23 cellular contexts compared by ENCODE assay signal in the genomic region with DNA sequence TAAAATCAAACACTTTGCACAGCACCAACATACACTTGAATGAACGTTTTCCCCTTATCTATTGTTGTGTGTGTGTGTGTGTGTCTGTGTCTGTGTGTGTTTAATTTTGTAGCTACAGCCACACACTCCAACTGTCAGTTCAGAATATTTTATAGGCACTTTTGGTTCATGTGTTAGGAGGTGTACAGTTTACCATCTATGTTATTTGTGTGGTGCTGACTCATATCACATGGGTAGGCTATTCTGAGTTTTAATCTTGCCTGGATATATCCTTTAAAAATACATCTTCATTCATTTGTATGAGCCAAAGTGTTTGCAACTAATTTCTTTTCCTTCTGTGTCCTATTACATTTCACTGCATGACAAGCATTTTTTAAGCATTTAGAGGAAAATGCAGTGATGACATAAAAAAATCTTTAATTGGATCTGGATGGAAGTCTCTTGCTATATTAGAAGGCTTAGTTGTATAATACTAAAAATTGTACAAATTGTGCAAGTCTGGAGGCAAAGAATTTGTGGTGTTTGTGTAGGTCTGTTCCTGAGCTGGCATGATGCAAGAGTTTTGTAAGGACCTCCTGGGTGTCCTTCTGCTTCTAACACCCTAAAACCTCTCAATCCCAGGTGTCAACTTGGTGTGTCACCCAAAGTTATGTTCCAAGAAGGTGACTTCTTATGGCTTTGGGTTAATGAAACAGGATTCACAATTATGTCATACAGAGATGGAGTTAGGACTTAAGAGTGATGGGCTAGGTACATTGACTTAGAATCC. TPM values are rescaled to one million over a fixed set of nuclear protein-coding genes. Genes with fewer than 3 reads are reported as not detected.
DNase-seq lines count a peak whose midpoint lies in the region; ATAC-seq, FAIRE-seq and TF ChIP-seq lines count a peak whose summit lies in the region.
"Had no signal": no experiment of that assay in that cellular context is flagged by ENCODE, and none has a peak within 500 bp of the region (broad histone marks: within the 10 kb centered on the region; RNA-seq: fewer than 3 reads in every experiment).

No MANE protein-coding gene starts in this region.

- H3K4me2 ChIP-seq in A549 = no peak overlapping the region

- no peaks in the 10 kb centered on the region for H3K9me3 ChIP-seq in A549
- H3K9me3 ChIP-seq: testis had no signal

- CTCF ChIA-PET in A549 (lab: Yijun Ruan, JAX) = interaction anchor here (0.8 kb wide), 1 partner anchor 7 kb away, joined by 3 read pairs; no protein-coding TSS in a partner anchor
- CTCF ChIA-PET in activated naive CD4-positive, alpha-beta T cell treated with anti-CD3 and anti-CD28 coated beads for 36 hours (lab: Charles Lee) = interaction anchor here (0.8 kb wide), 1 partner anchor 65 kb away, joined by 3 read pairs; no protein-coding TSS in a partner anchor

- TF ChIP-seq POLR2A in A549 (IDR thresholded peaks at IDR 0.05; ENCODE audit: low read length) = no peak

- H3K4me3 Mint-ChIP-seq in activated naive CD4-positive, alpha-beta T cell treated with anti-CD3 and anti-CD28 coated beads for 36 hours = no peak overlapping the region
- H3K4me3 Mint-ChIP-seq: CD8-positive, alpha-beta memory T cell; WTC11 had no signal

- no peaks in the 10 kb centered on the region for H3K4me1 ChIP-seq in A549
- H3K4me1 ChIP-seq: parathyroid adenoma, testis had no signal

- no peak for TF ChIP-seq CTCF in A549 (IDR thresholded peaks at IDR 0.05)
- no peak for TF ChIP-seq CTCF in fibroblast of the aortic adventitia (IDR thresholded peaks at IDR 0.05; ENCODE audit: insufficient read depth, low read length)

- no peaks in the 10 kb centered on the region for H3K4me1 Mint-ChIP-seq in activated naive CD4-positive, alpha-beta T cell treated with anti-CD3 and anti-CD28 coated beads for 36 hours (ENCODE audit: low read depth)
- H3K4me1 Mint-ChIP-seq: CD8-positive, alpha-beta memory T cell had no signal

- WGBS in A549 (ENCODE audit: missing lambda C conversion rate) = 35% methylated on average over 1 of the region's 1 CpG

- FAIRE-seq in A549 (lab: Jason Lieb, UNC) = peak; percentile 28
- FAIRE-seq: endometrium had no signal

- no peak for TF ChIP-seq RAD21 in A549 (conservative IDR thresholded peaks at IDR 0.05 in 1 of 2, IDR thresholded peaks at IDR 0.05 in 1 of 2)

- ATAC-seq in A549 (no peak), GM18867 (IDR thresholded peaks at IDR 0.05; ENCODE audit: unreplicated experiment) (peak; percentile 28), HG03354 (IDR thresholded peaks at IDR 0.05; ENCODE audit: poor library complexity, severe bottlenecking, unreplicated experiment) (peak; percentile 6)
- ATAC-seq: WTC11 had no signal

- H3K27ac Mint-ChIP-seq in activated naive CD4-positive, alpha-beta T cell treated with anti-CD3 and anti-CD28 coated beads for 36 hours = no peak overlapping the region
- H3K27ac Mint-ChIP-seq: WTC11 had no signal

- DNase-seq in A549 (ENCODE audit: low read depth in 1 of 2, low spot score in 1 of 2) (no peak), fibroblast of the aortic adventitia (ENCODE audit: low read depth) (peak; percentile 29), DMS79 treated with DMSO at 0.1 percent for 48 hours (lab: John Stamatoyannopoulos, UW) (no peak), DMS 273 treated with DMSO at 0.1 percent for 48 hours (lab: John Stamatoyannopoulos, UW) (no peak), NCI-H69 (lab: John Stamatoyannopoulos, UW) (no peak)
- DNase-seq in activated naive CD4-positive, alpha-beta T cell treated with anti-CD3 and anti-CD28 coated beads for 36 hours = no peak
- DNase-seq: anterior cingulate cortex; CD8-positive, alpha-beta memory T cell; EL; NCI-H1694 treated with DMSO at 0.1 percent for 48 hours; stimulated activated CD4-positive, alpha-beta T cell treated with anti-CD3 and anti-CD28 coated beads, Interleukin-4, amount 100 ng/mL, for 24 hours; stimulated activated CD8-positive, alpha-beta memory T cell treated with anti-CD3 and anti-CD28 coated beads, Interleukin-4, amount 100 ng/mL, for 48 hours; testis had no signal

- no peaks in the 10 kb centered on the region for H3K9me3 Mint-ChIP-seq in activated naive CD4-positive, alpha-beta T cell treated with anti-CD3 and anti-CD28 coated beads for 36 hours
- H3K9me3 Mint-ChIP-seq: CD8-positive, alpha-beta memory T cell had no signal

- peaks cover 3% of the 10 kb centered on the region for H3K27me3 Mint-ChIP-seq in activated naive CD4-positive, alpha-beta T cell treated with anti-CD3 and anti-CD28 coated beads for 36 hours (ENCODE audit: low read depth)

- H3K27ac ChIP-seq in A549 = no peak overlapping the region
- H3K27ac ChIP-seq: parathyroid adenoma, testis had no signal

- POLR2A ChIA-PET in A549 (lab: Yijun Ruan, JAX) = no interaction called here

- intact Hi-C loops in activated naive CD4-positive, alpha-beta T cell treated with anti-CD3 and anti-CD28 coated beads for 36 hours (cut with micrococcal nuclease) = no loop called here

- no peaks in the 10 kb centered on the region for H3K36me3 Mint-ChIP-seq in activated naive CD4-positive, alpha-beta T cell treated with anti-CD3 and anti-CD28 coated beads for 36 hours (ENCODE audit: low read depth)
- H3K36me3 Mint-ChIP-seq: CD8-positive, alpha-beta memory T cell; WTC11 had no signal

- TF ChIP-seq EP300 in A549 (IDR thresholded peaks at IDR 0.05) = no peak

- no peak overlapping the region for H3K4me3 ChIP-seq in A549
- no peak overlapping the region for H3K4me3 ChIP-seq in fibroblast of the aortic adventitia (ENCODE audit: low read depth, low read length)
- H3K4me3 ChIP-seq: skin epidermis, testis had no signal

TF ChIP-seq in A549, 52 proteins besides CTCF, POLR2A, EP300 and RAD21:
- TF ChIP-seq ZSCAN20 (CRISPR knock-in tag; IDR thresholded peaks at IDR 0.05) = no peak
- TF ChIP-seq, protein P1, sequence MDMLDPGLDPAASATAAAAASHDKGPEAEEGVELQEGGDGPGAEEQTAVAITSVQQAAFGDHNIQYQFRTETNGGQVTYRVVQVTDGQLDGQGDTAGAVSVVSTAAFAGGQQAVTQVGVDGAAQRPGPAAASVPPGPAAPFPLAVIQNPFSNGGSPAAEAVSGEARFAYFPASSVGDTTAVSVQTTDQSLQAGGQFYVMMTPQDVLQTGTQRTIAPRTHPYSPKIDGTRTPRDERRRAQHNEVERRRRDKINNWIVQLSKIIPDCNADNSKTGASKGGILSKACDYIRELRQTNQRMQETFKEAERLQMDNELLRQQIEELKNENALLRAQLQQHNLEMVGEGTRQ (IDR thresholded peaks at IDR 0.05) = no peak
- TF ChIP-seq, protein P2, sequence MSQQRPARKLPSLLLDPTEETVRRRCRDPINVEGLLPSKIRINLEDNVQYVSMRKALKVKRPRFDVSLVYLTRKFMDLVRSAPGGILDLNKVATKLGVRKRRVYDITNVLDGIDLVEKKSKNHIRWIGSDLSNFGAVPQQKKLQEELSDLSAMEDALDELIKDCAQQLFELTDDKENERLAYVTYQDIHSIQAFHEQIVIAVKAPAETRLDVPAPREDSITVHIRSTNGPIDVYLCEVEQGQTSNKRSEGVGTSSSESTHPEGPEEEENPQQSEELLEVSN (IDR thresholded peaks at IDR 0.05; ENCODE audit: borderline replicate concordance, low read depth) = no peak
- no peak for TF ChIP-seq HDAC2 (IDR thresholded peaks at IDR 0.05)
- TF ChIP-seq, protein P3, sequence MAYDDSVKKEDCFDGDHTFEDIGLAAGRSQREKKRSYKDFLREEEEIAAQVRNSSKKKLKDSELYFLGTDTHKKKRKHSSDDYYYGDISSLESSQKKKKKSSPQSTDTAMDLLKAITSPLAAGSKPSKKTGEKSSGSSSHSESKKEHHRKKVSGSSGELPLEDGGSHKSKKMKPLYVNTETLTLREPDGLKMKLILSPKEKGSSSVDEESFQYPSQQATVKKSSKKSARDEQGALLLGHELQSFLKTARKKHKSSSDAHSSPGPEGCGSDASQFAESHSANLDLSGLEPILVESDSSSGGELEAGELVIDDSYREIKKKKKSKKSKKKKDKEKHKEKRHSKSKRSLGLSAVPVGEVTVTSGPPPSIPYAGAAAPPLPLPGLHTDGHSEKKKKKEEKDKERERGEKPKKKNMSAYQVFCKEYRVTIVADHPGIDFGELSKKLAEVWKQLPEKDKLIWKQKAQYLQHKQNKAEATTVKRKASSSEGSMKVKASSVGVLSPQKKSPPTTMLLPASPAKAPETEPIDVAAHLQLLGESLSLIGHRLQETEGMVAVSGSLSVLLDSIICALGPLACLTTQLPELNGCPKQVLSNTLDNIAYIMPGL (CRISPR knock-in tag; IDR thresholded peaks at IDR 0.05; ENCODE audit: borderline replicate concordance) = no peak
- TF ChIP-seq NFE2L2 (conservative IDR thresholded peaks at IDR 0.05; ENCODE audit: low read length) = no peak
- TF ChIP-seq ZFP36 (IDR thresholded peaks at IDR 0.05; ENCODE audit: borderline replicate concordance, partially characterized antibody) = no peak
- no peak for TF ChIP-seq RNF2 (IDR thresholded peaks at IDR 0.05; ENCODE audit: borderline replicate concordance, low read depth)
- TF ChIP-seq FOSL2 (IDR thresholded peaks at IDR 0.05) = no peak
- TF ChIP-seq FOSL2 (CRISPR knock-in tag; IDR thresholded peaks at IDR 0.05) = no peak
- TF ChIP-seq FOXS1 (CRISPR knock-in tag; IDR thresholded peaks at IDR 0.05) = no peak
- no peak for TF ChIP-seq JUN (IDR thresholded peaks at IDR 0.05)
- TF ChIP-seq MAZ (IDR thresholded peaks at IDR 0.05; ENCODE audit: borderline replicate concordance, low read depth, low read length) = no peak

RNA-seq across cellular contexts. Expression of a gene that starts 52.4 kb away (rescaled TPM):
- polyA plus RNA-seq in A549 (2011; rRNA removed) = not detected in 2 replicates
- polyA plus RNA-seq in A549 (2012; cell fraction: cytosol; rRNA removed) = not detected in 2 replicates
- polyA plus RNA-seq in A549 (2012; cell fraction: nucleus; rRNA removed) = not detected in 2 replicates
- polyA plus RNA-seq in A549 (2017; fragmentation: RNase III; extraction: RNeasy Plus Mini Kit Qiagen cat#74134 plus additional on column Dnase treatment) = not detected in 3 replicates
- not detected in 2 replicates for polyA minus RNA-seq in A549 (2011; rRNA and poly(A)+ RNA removed)
- not detected in 2 replicates for total RNA-seq in fibroblast of the aortic adventitia (ENCODE audit: low replicate concordance)
- not detected for total RNA-seq in activated naive CD4-positive, alpha-beta T cell treated with anti-CD3 and anti-CD28 coated beads for 36 hours
- total RNA-seq: activated CD8-positive, alpha-beta memory T cell treated with anti-CD3 and anti-CD28 coated beads for 36 hours; CD8-positive, alpha-beta memory T cell; lower leg skin; M059J; testis; WTC11 had no signal
- polyA plus RNA-seq: AG04450; CD8-positive, alpha-beta memory T cell had no signal

Comparison
In these comparisons a context has a peak if more than half of its experiments do, and no peak if none do; other contexts are left out.
1. ATAC-seq: peak in GM18867 (single experiment) and HG03354 (single experiment); none in A549 (0 of 2).